ENCODE assay signal across 1 cellular context in the genomic region with DNA sequence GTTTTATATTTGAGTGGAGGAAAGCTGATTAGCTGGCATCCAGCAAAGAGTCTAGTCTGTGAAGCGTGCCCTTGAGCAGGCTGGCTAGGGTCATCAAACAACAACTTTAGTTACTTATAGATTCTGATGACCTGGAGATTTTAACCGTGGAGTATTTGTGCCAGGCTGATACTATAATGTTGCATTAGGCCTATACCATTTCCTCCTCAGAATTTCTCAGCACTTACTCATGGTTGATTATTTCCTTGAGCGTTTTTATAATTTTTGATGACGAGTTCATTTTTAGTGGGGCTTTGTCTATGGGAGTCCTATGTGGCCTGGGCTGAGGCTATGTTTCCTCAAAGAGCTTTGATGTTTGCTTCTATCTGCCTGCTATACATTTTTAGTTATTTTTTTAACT.
TF ChIP-seq lines count a peak whose summit lies in the region.

No MANE protein-coding gene starts in this region.

TF ChIP-seq in K562, 482 proteins besides CTCF, POLR2A, EP300 and RAD21:
- TF ChIP-seq ZNF316 (IDR thresholded peaks at IDR 0.05) = peak; percentile 54; the same call in 1 of the 2 replicates
- TF ChIP-seq KLF10 (CRISPR knock-in tag; IDR thresholded peaks at IDR 0.05) = no peak
- TF ChIP-seq, protein P1, sequence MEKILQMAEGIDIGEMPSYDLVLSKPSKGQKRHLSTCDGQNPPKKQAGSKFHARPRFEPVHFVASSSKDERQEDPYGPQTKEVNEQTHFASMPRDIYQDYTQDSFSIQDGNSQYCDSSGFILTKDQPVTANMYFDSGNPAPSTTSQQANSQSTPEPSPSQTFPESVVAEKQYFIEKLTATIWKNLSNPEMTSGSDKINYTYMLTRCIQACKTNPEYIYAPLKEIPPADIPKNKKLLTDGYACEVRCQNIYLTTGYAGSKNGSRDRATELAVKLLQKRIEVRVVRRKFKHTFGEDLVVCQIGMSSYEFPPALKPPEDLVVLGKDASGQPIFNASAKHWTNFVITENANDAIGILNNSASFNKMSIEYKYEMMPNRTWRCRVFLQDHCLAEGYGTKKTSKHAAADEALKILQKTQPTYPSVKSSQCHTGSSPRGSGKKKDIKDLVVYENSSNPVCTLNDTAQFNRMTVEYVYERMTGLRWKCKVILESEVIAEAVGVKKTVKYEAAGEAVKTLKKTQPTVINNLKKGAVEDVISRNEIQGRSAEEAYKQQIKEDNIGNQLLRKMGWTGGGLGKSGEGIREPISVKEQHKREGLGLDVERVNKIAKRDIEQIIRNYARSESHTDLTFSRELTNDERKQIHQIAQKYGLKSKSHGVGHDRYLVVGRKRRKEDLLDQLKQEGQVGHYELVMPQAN (IDR thresholded peaks at IDR 0.05; ENCODE audit: borderline replicate concordance) = no peak
- TF ChIP-seq CBX3 (IDR thresholded peaks at IDR 0.05; ENCODE audit: borderline replicate concordance in 1 of 2, low read length in 2 of 2) = no peak
TF ChIP-seq in K562: peak in this region for 1.
